Comparison of ENCODE assay signal across 12 cellular contexts in the genomic region with DNA sequence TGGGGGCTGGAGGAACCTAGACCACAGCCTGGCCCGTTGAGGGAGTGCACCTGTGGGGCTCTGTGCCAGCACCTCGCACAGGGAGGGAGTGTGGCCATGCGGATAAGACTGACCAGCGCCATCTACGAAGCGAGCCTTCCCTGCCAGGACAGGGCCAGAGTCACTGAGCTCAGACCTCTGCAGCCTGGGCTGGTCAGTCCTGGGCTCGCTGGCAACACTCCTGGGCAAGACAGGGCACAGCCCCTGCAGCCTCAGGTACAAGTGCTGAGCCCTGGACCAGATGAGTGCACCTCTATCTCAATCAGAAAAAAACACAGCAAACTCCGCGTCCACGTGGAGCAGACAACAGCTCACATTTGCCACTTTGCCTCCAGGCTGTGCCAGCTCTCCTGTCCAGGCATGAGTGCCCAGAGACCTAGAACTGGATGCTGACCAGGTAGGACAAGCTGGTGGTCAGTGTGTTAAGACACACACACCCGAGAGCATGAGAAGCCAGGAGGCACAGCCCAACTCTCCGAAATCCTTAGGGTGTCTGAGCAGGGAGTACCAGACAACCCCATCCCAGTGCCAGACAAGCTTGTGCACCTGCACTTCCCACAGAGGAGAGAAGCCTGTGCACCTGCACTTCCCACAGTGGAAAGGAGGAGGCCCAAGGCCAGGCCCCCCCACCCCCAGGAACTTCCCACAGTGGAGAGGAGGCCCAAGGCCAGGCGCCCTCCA. TPM values are rescaled to one million over a fixed set of nuclear protein-coding genes. Genes with fewer than 3 reads are reported as not detected.
DNase-seq lines count a peak whose midpoint lies in the region; ATAC-seq, FAIRE-seq and TF ChIP-seq lines count a peak whose summit lies in the region.
"Had no signal": no experiment of that assay in that cellular context is flagged by ENCODE, and none has a peak within 500 bp of the region (broad histone marks: within the 10 kb centered on the region; RNA-seq: fewer than 3 reads in every experiment).

No MANE protein-coding gene starts in this region.

- no peaks in the 10 kb centered on the region for H3K9me3 ChIP-seq in left ventricle myocardium inferior (replicated peaks)
- no peaks in the 10 kb centered on the region for H3K9me3 ChIP-seq in upper lobe of right lung

- H3K4me1 ChIP-seq in left ventricle myocardium inferior = peaks cover 57% of the 10 kb centered on the region
- H3K4me1 ChIP-seq in upper lobe of right lung = peaks cover 11% of the 10 kb centered on the region

- peaks cover 6% of the 10 kb centered on the region for H3K36me3 Mint-ChIP-seq in chondrocyte (ENCODE audit: low read depth)

- TF ChIP-seq POLR2A in H54 (IDR thresholded peaks at IDR 0.05; ENCODE audit: low read depth, low read length) = no peak

- POLR2A ChIA-PET in HEK293T (lab: Yijun Ruan, JAX) = interaction anchor here (1.5 kb wide), 1 partner anchor 9 kb away, joined by 5 read pairs; no protein-coding TSS in a partner anchor

- CTCF ChIA-PET in HEK293T (lab: Yijun Ruan, JAX) = no interaction called here

- H3K4me1 Mint-ChIP-seq in chondrocyte (ENCODE audit: low read depth) = peaks cover 34% of the 10 kb centered on the region

- H3K27ac Mint-ChIP-seq in chondrocyte (ENCODE audit: unreplicated experiment) = no peak overlapping the region

- H3K9me3 Mint-ChIP-seq in chondrocyte (ENCODE audit: low read depth) = no peaks in the 10 kb centered on the region

- ATAC-seq in Right ventricle myocardium superior (ENCODE audit: poor library complexity) (no peak), upper lobe of right lung (no peak), GM21737 (IDR thresholded peaks at IDR 0.05; ENCODE audit: unreplicated experiment) (no peak)

- H3K27me3 ChIP-seq in left ventricle myocardium inferior (ENCODE audit: low read depth) (no peaks in the 10 kb centered on the region), upper lobe of right lung (no peaks in the 10 kb centered on the region)

- no peaks in the 10 kb centered on the region for H3K27me3 Mint-ChIP-seq in chondrocyte (ENCODE audit: low read depth)

- H3K27ac ChIP-seq in left ventricle myocardium inferior (replicated peaks) = no peak overlapping the region
- H3K27ac ChIP-seq in upper lobe of right lung = no peak overlapping the region

- H3K4me3 Mint-ChIP-seq in chondrocyte (ENCODE audit: unreplicated experiment) = no peak overlapping the region

- H3K4me3 ChIP-seq in left ventricle myocardium inferior (no peak overlapping the region), upper lobe of right lung (no peak overlapping the region)

- intact Hi-C loops in Right ventricle myocardium superior (cut with DNase I) (no loop called here), left ventricle myocardium inferior (cut with micrococcal nuclease) (no loop called here), upper lobe of right lung (cut with DNase I) (no loop called here)

- FAIRE-seq in H54 (lab: Jason Lieb, UNC) = no peak

- H3K36me3 ChIP-seq in left ventricle myocardium inferior (peaks cover 37% of the 10 kb centered on the region), upper lobe of right lung (peaks cover 32% of the 10 kb centered on the region)

- TF ChIP-seq CTCF in left ventricle myocardium inferior (IDR thresholded peaks at IDR 0.05; ENCODE audit: borderline replicate concordance) = no peak
- TF ChIP-seq CTCF in chondrocyte (IDR thresholded peaks at IDR 0.05) = no peak
- no peak for TF ChIP-seq CTCF in upper lobe of right lung (IDR thresholded peaks at IDR 0.05)

- peak; percentile 31 for DNase-seq in Right ventricle myocardium superior
- no peak for DNase-seq in left ventricle myocardium inferior
- DNase-seq in HEK293T (ENCODE audit: extremely low spot score) = peak; percentile 2
- DNase-seq in chondrocyte (ENCODE audit: low spot score) = peak; percentile 86
- peak; percentile 59 for DNase-seq in upper lobe of right lung
- DNase-seq in H54 (ENCODE audit: insufficient read length, low spot score) = no peak
- no peak for DNase-seq in globus pallidus (ENCODE audit: low spot score)
- DNase-seq: AML-193, cerebellar nuclear complex, mesendoderm, NCI-H1694 treated with DMSO at 0.1 percent for 48 hours had no signal

TF ChIP-seq in HEK293T, 16 proteins besides CTCF, POLR2A, EP300 and RAD21:
- TF ChIP-seq TARDBP (IDR thresholded peaks at IDR 0.05) = no peak
- no peak for TF ChIP-seq ARNT (IDR thresholded peaks at IDR 0.05)
- TF ChIP-seq, protein P1, sequence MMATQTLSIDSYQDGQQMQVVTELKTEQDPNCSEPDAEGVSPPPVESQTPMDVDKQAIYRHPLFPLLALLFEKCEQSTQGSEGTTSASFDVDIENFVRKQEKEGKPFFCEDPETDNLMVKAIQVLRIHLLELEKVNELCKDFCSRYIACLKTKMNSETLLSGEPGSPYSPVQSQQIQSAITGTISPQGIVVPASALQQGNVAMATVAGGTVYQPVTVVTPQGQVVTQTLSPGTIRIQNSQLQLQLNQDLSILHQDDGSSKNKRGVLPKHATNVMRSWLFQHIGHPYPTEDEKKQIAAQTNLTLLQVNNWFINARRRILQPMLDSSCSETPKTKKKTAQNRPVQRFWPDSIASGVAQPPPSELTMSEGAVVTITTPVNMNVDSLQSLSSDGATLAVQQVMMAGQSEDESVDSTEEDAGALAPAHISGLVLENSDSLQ (IDR thresholded peaks at IDR 0.05) = no peak
- no peak for TF ChIP-seq SP1 (IDR thresholded peaks at IDR 0.05)
- TF ChIP-seq L3MBTL2 (conservative IDR thresholded peaks at IDR 0.05) = no peak
- no peak for TF ChIP-seq BHLHE40 (IDR thresholded peaks at IDR 0.05; ENCODE audit: borderline replicate concordance)
- TF ChIP-seq FOXM1 (IDR thresholded peaks at IDR 0.05; ENCODE audit: borderline replicate concordance) = no peak

RNA-seq across cellular contexts. Expression of gene ARFRP1, which starts 4.9 kb away (rescaled TPM):
- total RNA-seq in Right ventricle myocardium superior = 32.2 TPM
- 37.1 TPM for total RNA-seq in left ventricle myocardium inferior
- total RNA-seq in chondrocyte = 37.8 to 47.4 TPM (median 39.8 TPM) in 3 replicates
- total RNA-seq in upper lobe of right lung = 49.4 TPM

RNA-seq across cellular contexts. Expression of gene ZGPAT, which starts 4.9 kb away (rescaled TPM):
- 16.0 TPM for total RNA-seq in Right ventricle myocardium superior
- total RNA-seq in left ventricle myocardium inferior = 15.8 TPM
- total RNA-seq in chondrocyte = 19.2 to 25.6 TPM (median 20.6 TPM) in 3 replicates
- 27.6 TPM for total RNA-seq in upper lobe of right lung

RNA-seq across cellular contexts. Expression of gene TNFRSF6B, which starts 6.5 kb away (rescaled TPM):
- total RNA-seq in Right ventricle myocardium superior (0.32 TPM), left ventricle myocardium inferior (0.27 TPM), chondrocyte (0.79 to 0.99 TPM in 2 of 3 replicates, not detected in the other), upper lobe of right lung (14.4 TPM)

RNA-seq across cellular contexts. Expression of gene LIME1, which starts 33.6 kb away (rescaled TPM):
- total RNA-seq in Right ventricle myocardium superior (1.6 TPM), left ventricle myocardium inferior (3.4 TPM), chondrocyte (6.8 to 9.7 TPM (median 7.1 TPM) in 3 replicates), upper lobe of right lung (7.8 TPM)

RNA-seq across cellular contexts. Expression of gene SLC2A4RG, which starts 36.7 kb away (rescaled TPM):
- total RNA-seq in Right ventricle myocardium superior (95.0 TPM), left ventricle myocardium inferior (79.2 TPM), chondrocyte (90.7 to 105 TPM (median 101 TPM) in 3 replicates), upper lobe of right lung (64.1 TPM)

Comparison
In these comparisons a context has a peak if more than half of its experiments do, and no peak if none do; other contexts are left out.
1. DNase-seq: peak in Right ventricle myocardium superior (single experiment), HEK293T (single experiment), chondrocyte (single experiment) and upper lobe of right lung (single experiment); none in left ventricle myocardium inferior (single experiment), H54 (single experiment) and globus pallidus (single experiment).